In the genomic region with DNA sequence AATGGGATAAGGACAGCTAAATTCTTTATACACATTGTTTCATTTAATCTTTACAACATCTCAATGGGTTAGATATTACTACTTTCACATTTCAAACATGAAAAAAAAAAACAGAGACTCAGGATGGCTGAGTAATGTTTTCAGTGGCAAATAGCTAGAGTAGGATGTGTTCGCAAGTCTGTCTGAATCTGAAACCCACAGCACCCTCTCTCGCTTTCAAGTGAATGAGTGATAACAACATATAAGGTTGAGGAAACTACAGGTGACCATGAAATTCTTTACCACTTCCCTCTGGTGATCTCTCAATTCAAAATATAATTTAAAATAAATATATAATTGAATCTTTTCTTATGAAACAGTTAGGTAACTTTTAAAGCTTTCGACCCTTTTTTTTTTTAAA, we compare ENCODE assay signal across 24 cellular contexts.
DNase-seq lines count a peak whose midpoint lies in the region; ATAC-seq and TF ChIP-seq lines count a peak whose summit lies in the region.
"Had no signal": no experiment of that assay in that cellular context is flagged by ENCODE, and none has a peak within 500 bp of the region (broad histone marks: within the 10 kb centered on the region; RNA-seq: fewer than 3 reads in every experiment).

No MANE protein-coding gene starts in this region.

- H3K4me3 ChIP-seq in MM.1S (ENCODE audit: low read length) (no peak overlapping the region), OCI-LY3 (ENCODE audit: low read length) (no peak overlapping the region), endodermal cell (ENCODE audit: low read length) (no peak overlapping the region)
- H3K4me3 ChIP-seq: BLaER1 had no signal

- H3K36me3 Mint-ChIP-seq in endodermal cell (ENCODE audit: low read depth) (no peaks in the 10 kb centered on the region), immature natural killer cell (no peaks in the 10 kb centered on the region)
- H3K36me3 Mint-ChIP-seq: CD14-positive monocyte; CD4-positive, alpha-beta memory T cell; CD4-positive, CD25-positive, alpha-beta regulatory T cell; CD8-positive, alpha-beta memory T cell had no signal

- H2AFZ ChIP-seq in MM.1S (ENCODE audit: low read length) (no peak overlapping the region), OCI-LY3 (ENCODE audit: low read depth, low read length) (no peak overlapping the region)

- H3K27me3 ChIP-seq in MM.1S (replicated peaks; ENCODE audit: insufficient read depth, low read length) (no peaks in the 10 kb centered on the region), OCI-LY3 (ENCODE audit: low read depth, low read length) (no peaks in the 10 kb centered on the region), endodermal cell (ENCODE audit: control insufficient read depth, insufficient read depth, low read length, poor library complexity, severe bottlenecking) (no peaks in the 10 kb centered on the region)
- H3K27me3 ChIP-seq: BE2C had no signal

- H3K4me2 ChIP-seq in MM.1S (ENCODE audit: low read depth, low read length) (peak overlapping the region; percentile 21; the same call in 1 of the 2 replicates), OCI-LY3 (ENCODE audit: low read length) (peak overlapping the region; percentile 20; the same call in 1 of the 2 replicates)
- H3K4me2 ChIP-seq: BLaER1 had no signal

- no peaks in the 10 kb centered on the region for H3F3A ChIP-seq in MM.1S (ENCODE audit: insufficient read depth, low read length)

- H3K79me2 ChIP-seq in MM.1S (ENCODE audit: low read length): no peaks in the 10 kb centered on the region
- H3K79me2 ChIP-seq in OCI-LY3 (ENCODE audit: low read length): no peaks in the 10 kb centered on the region

- no peak overlapping the region for H3K9ac ChIP-seq in MM.1S (ENCODE audit: low read length)
- H3K9ac ChIP-seq in OCI-LY3 (ENCODE audit: low read length): no peak overlapping the region
- H3K9ac ChIP-seq in endodermal cell (ENCODE audit: extremely low read depth, low read length, poor library complexity, severe bottlenecking): no peak overlapping the region
- H3K9ac ChIP-seq: BLaER1 had no signal

- H3K9me3 ChIP-seq in MM.1S (replicated peaks; ENCODE audit: insufficient read depth, low read length) (no peaks in the 10 kb centered on the region), OCI-LY3 (ENCODE audit: insufficient read depth, low read length) (no peaks in the 10 kb centered on the region), endodermal cell (ENCODE audit: control insufficient read depth, low read length) (no peaks in the 10 kb centered on the region)
- H3K9me3 ChIP-seq: BE2C, BLaER1 had no signal

- H3K4me1 Mint-ChIP-seq in endodermal cell (peaks cover 22% of the 10 kb centered on the region), immature natural killer cell (no peaks in the 10 kb centered on the region)
- H3K4me1 Mint-ChIP-seq: CD14-positive monocyte; CD4-positive, alpha-beta memory T cell; CD4-positive, CD25-positive, alpha-beta regulatory T cell; CD8-positive, alpha-beta memory T cell had no signal

- ATAC-seq in GM19468 (IDR thresholded peaks at IDR 0.05; ENCODE audit: extremely low read depth, unreplicated experiment): peak; percentile 58

- no peak overlapping the region for H3K27ac Mint-ChIP-seq in endodermal cell
- no peak overlapping the region for H3K27ac Mint-ChIP-seq in immature natural killer cell
- H3K27ac Mint-ChIP-seq: CD4-positive, alpha-beta memory T cell; CD4-positive, CD25-positive, alpha-beta regulatory T cell; CD8-positive, alpha-beta memory T cell had no signal

- H4K20me1 ChIP-seq in MM.1S (ENCODE audit: insufficient read depth, low read length) (no peaks in the 10 kb centered on the region), OCI-LY3 (ENCODE audit: insufficient read depth, low read length) (no peaks in the 10 kb centered on the region)
- H4K20me1 ChIP-seq: BLaER1 had no signal

- H3K9me2 ChIP-seq in MM.1S (replicated peaks; ENCODE audit: insufficient read depth, low read length): no peaks in the 10 kb centered on the region

- H3K4me1 ChIP-seq in MM.1S (ENCODE audit: low read length): no peaks in the 10 kb centered on the region
- H3K4me1 ChIP-seq in OCI-LY3 (ENCODE audit: low read length): peaks cover 14% of the 10 kb centered on the region
- H3K4me1 ChIP-seq in endodermal cell (ENCODE audit: control insufficient read depth, insufficient read depth, low read length): no peaks in the 10 kb centered on the region
- H3K4me1 ChIP-seq: BE2C, BLaER1 had no signal

- 97% methylated on average over 3 of the region's 3 CpGs; no CpG with 5 or more reads in 1 of the 2 experiments for WGBS in endodermal cell (ENCODE audit: insufficient coverage in 1 of 2, insufficient read length in 1 of 2), 2 experiments

- peak; percentile 73 for DNase-seq in MM.1S
- no peak for DNase-seq in GF-D8 (lab: John Stamatoyannopoulos, UW)
- no peak for DNase-seq in NCI-H2107 (lab: John Stamatoyannopoulos, UW)
- no peak for DNase-seq in endodermal cell
- no peak for DNase-seq in immature natural killer cell
- DNase-seq: 8988T; ACHN; BE2C; C1 segment of cervical spinal cord; CD4-positive, alpha-beta memory T cell; CD4-positive, CD25-positive, alpha-beta regulatory T cell; CD8-positive, alpha-beta memory T cell; COR-L47; DMS 273 treated with DMSO at 0.1 percent for 48 hours; DMS153; DMS53; DMS79; DND-41; EL; GDM1 had no signal

- H3K27me3 Mint-ChIP-seq in endodermal cell (ENCODE audit: insufficient read depth) (no peaks in the 10 kb centered on the region), immature natural killer cell (ENCODE audit: low read depth in 3 of 3) (peaks cover 0 to 2% (median 0%) of the 10 kb centered on the region in 3 donors)
- H3K27me3 Mint-ChIP-seq: CD4-positive, alpha-beta memory T cell; CD4-positive, CD25-positive, alpha-beta regulatory T cell had no signal

- H3K36me3 ChIP-seq in MM.1S (replicated peaks; ENCODE audit: insufficient read depth, low read length) (no peaks in the 10 kb centered on the region), OCI-LY3 (replicated peaks; ENCODE audit: low read depth, low read length) (no peaks in the 10 kb centered on the region), endodermal cell (ENCODE audit: control insufficient read depth, insufficient read depth, low read length) (no peaks in the 10 kb centered on the region)
- H3K36me3 ChIP-seq: BE2C, BLaER1 had no signal

- no peak for TF ChIP-seq CTCF in MM.1S (IDR thresholded peaks at IDR 0.05; ENCODE audit: low read length)
- no peak for TF ChIP-seq CTCF in OCI-LY3 (IDR thresholded peaks at IDR 0.05; ENCODE audit: low read depth, low read length)
- no peak for TF ChIP-seq CTCF in endodermal cell (conservative IDR thresholded peaks at IDR 0.05)

- H3K4me3 Mint-ChIP-seq in endodermal cell (no peak overlapping the region), immature natural killer cell (no peak overlapping the region)
- H3K4me3 Mint-ChIP-seq: CD14-positive monocyte; CD4-positive, alpha-beta memory T cell; CD4-positive, CD25-positive, alpha-beta regulatory T cell; CD8-positive, alpha-beta memory T cell had no signal

- H3K9me3 Mint-ChIP-seq in endodermal cell: peaks cover 4% of the 10 kb centered on the region
- H3K9me3 Mint-ChIP-seq in immature natural killer cell: peaks cover 0 to 16% (median 4%) of the 10 kb centered on the region in 6 donors

- no peak overlapping the region for H3K27ac ChIP-seq in MM.1S (ENCODE audit: low read length)
- H3K27ac ChIP-seq in OCI-LY3 (ENCODE audit: low read length): no peak overlapping the region
- no peak overlapping the region for H3K27ac ChIP-seq in endodermal cell (ENCODE audit: low read depth, low read length)
- H3K27ac ChIP-seq: BLaER1 had no signal
